ENCODE assay signal across 17 cellular contexts in the genomic region with DNA sequence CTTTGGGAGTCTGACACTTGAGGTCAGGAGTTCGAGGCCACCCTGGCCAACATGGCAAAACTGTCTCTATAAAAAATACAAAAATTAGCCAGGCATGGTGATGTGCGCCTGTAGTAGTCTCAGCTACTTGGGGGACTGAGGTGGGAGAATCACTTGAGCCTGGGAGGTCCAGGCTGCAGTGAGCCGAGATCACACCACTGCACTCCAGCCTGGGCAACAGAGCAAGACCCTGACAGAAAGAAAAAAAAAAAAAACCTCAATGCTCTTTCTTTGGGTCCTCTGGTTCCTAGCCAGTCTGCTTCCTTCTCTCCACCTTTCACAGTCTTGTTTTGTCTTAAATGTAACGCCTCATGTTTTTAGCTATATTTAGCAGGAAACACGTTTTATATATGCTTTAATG. TPM values are rescaled to one million over a fixed set of nuclear protein-coding genes. Genes with fewer than 3 reads are reported as not detected.
A peak's percentile ranks its signal among the peaks of the same experiment; 100 is the strongest.
DNase-seq lines count a peak whose midpoint lies in the region; ATAC-seq and TF ChIP-seq lines count a peak whose summit lies in the region.
"Had no signal": no experiment of that assay in that cellular context is flagged by ENCODE, and none has a peak within 500 bp of the region (broad histone marks: within the 10 kb centered on the region; RNA-seq: fewer than 3 reads in every experiment).

No MANE protein-coding gene starts in this region.

- no peaks in the 10 kb centered on the region for H3K27me3 ChIP-seq in esophagus muscularis mucosa
- H3K27me3 ChIP-seq: brain microvascular endothelial cell had no signal

- peaks cover 28 to 85% (median 45%) of the 10 kb centered on the region in 4 donors for H3K4me1 ChIP-seq in esophagus muscularis mucosa

- no peak for TF ChIP-seq CTCF in esophagus muscularis mucosa (IDR thresholded peaks at IDR 0.05)

- no peak for TF ChIP-seq EP300 in esophagus muscularis mucosa (IDR thresholded peaks at IDR 0.05)

- peak overlapping the region; percentile 4 to 39 (median 27) for H3K27ac ChIP-seq in esophagus muscularis mucosa (replicated peaks in 1 of 4)
- H3K27ac ChIP-seq: brain microvascular endothelial cell had no signal

- H3K9me3 ChIP-seq in T-helper 17 cell (ENCODE audit: control insufficient read depth, low read length, poor library complexity, severe bottlenecking) (no peaks in the 10 kb centered on the region), esophagus muscularis mucosa (no peaks in the 10 kb centered on the region)

- 73% methylated on average over 5 of the region's 5 CpGs for WGBS in esophagus muscularis mucosa

- CTCF ChIA-PET in activated CD8-positive, alpha-beta memory T cell treated with anti-CD3 and anti-CD28 coated beads, Interleukin-2, amount 10 ng/mL, durations not matched to agents 7 days and 5 days (lab: Charles Lee) = interaction anchor here (1.1 to 4.5 kb wide), 2 partner anchors 9 to 230 kb away, joined by 4 to 20 read pairs; a partner anchor contains a TSS

- intact Hi-C loops in esophagus muscularis mucosa (cut with DNase I) = no loop called here

- no peak for DNase-seq in activated CD8-positive, alpha-beta memory T cell treated with anti-CD3 and anti-CD28 coated beads, Interleukin-2, amount 10 ng/mL, durations not matched to agents 7 days and 5 days
- no peak for DNase-seq in activated CD8-positive, alpha-beta memory T cell treated with anti-CD3 and anti-CD28 coated beads, Interleukin-2, amount 50 U/mL, for 48 hours
- no peak for DNase-seq in T-helper 17 cell
- DNase-seq in esophagus muscularis mucosa (ENCODE audit: extremely low spot score) = no peak
- DNase-seq in stimulated activated naive B cell treated with anti-CD40 and anti-IgM and Interleukin-4, amounts not matched to agents 10 μg/mL and 1 μg/mL and 100 μg/mL, for 72 hours = no peak
- no peak for DNase-seq in NCI-H2196 treated with DMSO at 0.1 percent for 48 hours (lab: John Stamatoyannopoulos, UW; ENCODE audit: unreplicated experiment)
- DNase-seq in NCI-H2227 (lab: John Stamatoyannopoulos, UW; ENCODE audit: unreplicated experiment) = no peak
- DNase-seq: activated CD8-positive, alpha-beta memory T cell treated with anti-CD3 and anti-CD28 coated beads for 24 hours; brain microvascular endothelial cell; GDM1; kidney; NCI-H2107; NCI-H774; RPMI8226; stimulated activated CD4-positive, alpha-beta T cell treated with anti-CD3 and anti-CD28 coated beads, Interleukin-4, amount 100 ng/mL, for 1 hour had no signal

- peaks cover 65% of the 10 kb centered on the region for H3K4me1 Mint-ChIP-seq in activated CD8-positive, alpha-beta memory T cell treated with anti-CD3 and anti-CD28 coated beads, Interleukin-2, amount 10 ng/mL, durations not matched to agents 7 days and 5 days
- H3K4me1 Mint-ChIP-seq in T-helper 17 cell = peaks cover 62% of the 10 kb centered on the region
- peaks cover 29 to 73% of the 10 kb centered on the region in 2 donors for H3K4me1 Mint-ChIP-seq in stimulated activated naive B cell treated with anti-CD40 and anti-IgM and Interleukin-4, amounts not matched to agents 10 μg/mL and 1 μg/mL and 100 μg/mL, for 72 hours

- TF ChIP-seq POLR2A in esophagus muscularis mucosa (IDR thresholded peaks at IDR 0.05; ENCODE audit: low read depth) = no peak

- no peak for ATAC-seq in activated CD8-positive, alpha-beta memory T cell treated with anti-CD3 and anti-CD28 coated beads, Interleukin-2, amount 10 ng/mL, durations not matched to agents 7 days and 5 days
- ATAC-seq in T-helper 17 cell (no peak), esophagus mucosa (no peak)
- no peak for ATAC-seq in stimulated activated naive B cell treated with anti-CD40 and anti-IgM and Interleukin-4, amounts not matched to agents 10 μg/mL and 1 μg/mL and 100 μg/mL, for 72 hours (replicated peaks)

- H3K4me3 Mint-ChIP-seq in activated CD8-positive, alpha-beta memory T cell treated with anti-CD3 and anti-CD28 coated beads, Interleukin-2, amount 10 ng/mL, durations not matched to agents 7 days and 5 days = no peak overlapping the region
- H3K4me3 Mint-ChIP-seq in T-helper 17 cell = no peak overlapping the region
- H3K4me3 Mint-ChIP-seq in stimulated activated naive B cell treated with anti-CD40 and anti-IgM and Interleukin-4, amounts not matched to agents 10 μg/mL and 1 μg/mL and 100 μg/mL, for 72 hours = no peak overlapping the region
- H3K4me3 Mint-ChIP-seq: activated naive CD4-positive, alpha-beta T cell treated with anti-CD3 and anti-CD28 coated beads, Interleukin-2, amount 10 ng/mL, durations not matched to agents 7 days and 5 days had no signal

- H3K36me3 Mint-ChIP-seq in activated CD8-positive, alpha-beta memory T cell treated with anti-CD3 and anti-CD28 coated beads, Interleukin-2, amount 10 ng/mL, durations not matched to agents 7 days and 5 days = peaks cover 28% of the 10 kb centered on the region
- peaks cover 5% of the 10 kb centered on the region for H3K36me3 Mint-ChIP-seq in T-helper 17 cell (ENCODE audit: low read depth)
- peaks cover 13 to 27% of the 10 kb centered on the region in 2 donors for H3K36me3 Mint-ChIP-seq in stimulated activated naive B cell treated with anti-CD40 and anti-IgM and Interleukin-4, amounts not matched to agents 10 μg/mL and 1 μg/mL and 100 μg/mL, for 72 hours

- H3K27ac Mint-ChIP-seq in activated CD8-positive, alpha-beta memory T cell treated with anti-CD3 and anti-CD28 coated beads, Interleukin-2, amount 10 ng/mL, durations not matched to agents 7 days and 5 days = peak overlapping the region; percentile 62
- peak overlapping the region; percentile 99 for H3K27ac Mint-ChIP-seq in T-helper 17 cell
- peak overlapping the region; percentile 9 for H3K27ac Mint-ChIP-seq in stimulated activated naive B cell treated with anti-CD40 and anti-IgM and Interleukin-4, amounts not matched to agents 10 μg/mL and 1 μg/mL and 100 μg/mL, for 72 hours

- H3K9me3 Mint-ChIP-seq in activated CD8-positive, alpha-beta memory T cell treated with anti-CD3 and anti-CD28 coated beads, Interleukin-2, amount 10 ng/mL, durations not matched to agents 7 days and 5 days (ENCODE audit: low read depth) = no peaks in the 10 kb centered on the region
- H3K9me3 Mint-ChIP-seq in stimulated activated naive B cell treated with anti-CD40 and anti-IgM and Interleukin-4, amounts not matched to agents 10 μg/mL and 1 μg/mL and 100 μg/mL, for 72 hours = no peaks in the 10 kb centered on the region
- H3K9me3 Mint-ChIP-seq: activated naive CD4-positive, alpha-beta T cell treated with anti-CD3 and anti-CD28 coated beads, Interleukin-2, amount 10 ng/mL, durations not matched to agents 7 days and 5 days had no signal

- no peak overlapping the region for H3K4me3 ChIP-seq in esophagus muscularis mucosa

- H3K27me3 Mint-ChIP-seq in activated CD8-positive, alpha-beta memory T cell treated with anti-CD3 and anti-CD28 coated beads, Interleukin-2, amount 10 ng/mL, durations not matched to agents 7 days and 5 days = no peaks in the 10 kb centered on the region
- H3K27me3 Mint-ChIP-seq in T-helper 17 cell = no peaks in the 10 kb centered on the region
- no peaks in the 10 kb centered on the region for H3K27me3 Mint-ChIP-seq in stimulated activated naive B cell treated with anti-CD40 and anti-IgM and Interleukin-4, amounts not matched to agents 10 μg/mL and 1 μg/mL and 100 μg/mL, for 72 hours
- H3K27me3 Mint-ChIP-seq: activated naive CD4-positive, alpha-beta T cell treated with anti-CD3 and anti-CD28 coated beads, Interleukin-2, amount 10 ng/mL, durations not matched to agents 7 days and 5 days had no signal

- H3K36me3 ChIP-seq in esophagus muscularis mucosa = peaks cover 0 to 8% (median 0%) of the 10 kb centered on the region in 4 donors
- H3K36me3 ChIP-seq: brain microvascular endothelial cell had no signal

RNA-seq across cellular contexts. Expression of a gene that starts 9.4 kb away (rescaled TPM):
- total RNA-seq in activated CD8-positive, alpha-beta memory T cell treated with anti-CD3 and anti-CD28 coated beads, Interleukin-2, amount 10 ng/mL, durations not matched to agents 7 days and 5 days = 100 to 1,000 TPM; 134 to 136 TPM
- total RNA-seq in T-helper 17 cell (100 to 1,000 TPM; 130 to 134 TPM), esophagus muscularis mucosa (100 to 1,000 TPM; 135 to 184 (median 145) TPM), esophagus mucosa (99.2 TPM)

RNA-seq across cellular contexts. Expression of a gene that starts 33.8 kb away (rescaled TPM):
- total RNA-seq in activated CD8-positive, alpha-beta memory T cell treated with anti-CD3 and anti-CD28 coated beads, Interleukin-2, amount 10 ng/mL, durations not matched to agents 7 days and 5 days = 10 to 100 TPM; 74.8 to 77.4 TPM
- total RNA-seq in T-helper 17 cell (100 to 1,000 TPM in 1 of 2 donors, 10 to 100 TPM in 1; 99.2 to 112 TPM), esophagus muscularis mucosa (100 to 1,000 TPM in 2 of 4 donors, 10 to 100 TPM in 2; 82.3 to 154 (median 116) TPM), esophagus mucosa (33.9 TPM)

RNA-seq across cellular contexts. Expression of a gene that starts 42.1 kb away (rescaled TPM):
- 100 to 1,000 TPM in 1 of 2 experiments, 10 to 100 TPM in 1; 97.4 to 102 TPM for total RNA-seq in activated CD8-positive, alpha-beta memory T cell treated with anti-CD3 and anti-CD28 coated beads, Interleukin-2, amount 10 ng/mL, durations not matched to agents 7 days and 5 days
- total RNA-seq in T-helper 17 cell (100 to 1,000 TPM in 1 of 2 donors, 10 to 100 TPM in 1; 95.7 to 101 TPM), esophagus muscularis mucosa (10 to 100 TPM; 35.3 to 54.2 (median 49.4) TPM), esophagus mucosa (51.8 TPM)

Comparison
In these comparisons a context has a peak if more than half of its experiments do, and no peak if none do; other contexts are left out.
1. H3K27ac Mint-ChIP-seq: peak in every context shown above with its lines; median percentile 99 in T-helper 17 cell; 62 in activated CD8-positive, alpha-beta memory T cell treated with anti-CD3 and anti-CD28 coated beads, Interleukin-2, amount 10 ng/mL, durations not matched to agents 7 days and 5 days; 9 in stimulated activated naive B cell treated with anti-CD40 and anti-IgM and Interleukin-4, amounts not matched to agents 10 μg/mL and 1 μg/mL and 100 μg/mL, for 72 hours.